Comparison of ENCODE assay signal across 38 cellular contexts in genomic region chrX:39137363-39137954, GRCh38.
"Had no signal": no experiment of that assay in that cellular context is flagged by ENCODE, and none has a peak within 500 bp of the region (broad histone marks: within the 10 kb centered on the region; RNA-seq: fewer than 3 reads in every experiment).

No MANE protein-coding gene starts in this region.

- H3K9me3 Mint-ChIP-seq: activated B cell treated with CpG ODN at 0.5 μM for 24 hours; activated CD4-positive, alpha-beta memory T cell treated with anti-CD3 and anti-CD28 coated beads, Interleukin-2, amount 10 ng/mL, durations not matched to agents 7 days and 5 days; activated naive CD8-positive, alpha-beta T cell treated with anti-CD3 and anti-CD28 coated beads for 36 hours; activated T-helper 17 cell treated with anti-CD3 and anti-CD28 coated beads, Interleukin-2, amount 50 U/mL, for 72 hours; central memory CD8-positive, alpha-beta T cell had no signal

- H3K4me1 Mint-ChIP-seq: activated CD4-positive, alpha-beta memory T cell treated with anti-CD3 and anti-CD28 coated beads, Interleukin-2, amount 10 ng/mL, durations not matched to agents 7 days and 5 days; activated naive CD8-positive, alpha-beta T cell treated with anti-CD3 and anti-CD28 coated beads for 36 hours; activated T-helper 17 cell treated with anti-CD3 and anti-CD28 coated beads, Interleukin-2, amount 50 U/mL, for 72 hours; central memory CD8-positive, alpha-beta T cell had no signal

- H2AFZ ChIP-seq: PC-9 had no signal

- H3K4me3 ChIP-seq: cardiac muscle cell, PC-9 had no signal

- H3K36me3 ChIP-seq: cardiac muscle cell had no signal

- H3K4me3 Mint-ChIP-seq: activated B cell treated with CpG ODN at 0.5 μM for 24 hours; activated CD4-positive, alpha-beta memory T cell treated with anti-CD3 and anti-CD28 coated beads, Interleukin-2, amount 10 ng/mL, durations not matched to agents 7 days and 5 days; activated naive CD8-positive, alpha-beta T cell treated with anti-CD3 and anti-CD28 coated beads for 36 hours; activated T-cell treated with anti-CD3 and anti-CD28 coated beads, Interleukin-2, amount 50 U/mL, for 72 hours; activated T-helper 17 cell treated with anti-CD3 and anti-CD28 coated beads, Interleukin-2, amount 50 U/mL, for 72 hours; central memory CD8-positive, alpha-beta T cell had no signal

- H3K27ac ChIP-seq: cardiac muscle cell, PC-9, RWPE1, VCaP had no signal

- DNase-seq: activated B cell treated with CpG ODN at 0.5 μM for 24 hours; activated CD4-positive, alpha-beta memory T cell treated with anti-CD3 and anti-CD28 coated beads, Interleukin-2, amount 10 ng/mL, durations not matched to agents 7 days and 5 days; activated CD4-positive, alpha-beta T cell treated with anti-CD3 and anti-CD28 coated beads for 1 hour; activated CD4-positive, alpha-beta T cell treated with anti-CD3 and anti-CD28 coated beads for 48 hours; activated effector memory CD4-positive, alpha-beta T cell treated with anti-CD3 and anti-CD28 coated beads, Interleukin-2, amount 50 U/mL, for 16 hours; activated naive CD4-positive, alpha-beta T cell; activated naive CD4-positive, alpha-beta T cell treated with anti-CD3 and anti-CD28 coated beads, Interleukin-2, amount 50 U/mL, for 16 hours; activated naive CD8-positive, alpha-beta T cell treated with anti-CD3 and anti-CD28 coated beads for 36 hours; activated T-cell treated with anti-CD3 and anti-CD28 coated beads, Interleukin-2, amount 50 U/mL, for 1 hour; activated T-cell treated with anti-CD3 and anti-CD28 coated beads, Interleukin-2, amount 50 U/mL, for 72 hours; amniotic stem cell; aorta; Kasumi-1; KBM-7; MM.1S; NCI-H1105; NCI-H1417 treated with DMSO at 0.1 percent for 48 hours; NCI-H1694; NCI-H1930; NCI-H2171 treated with DMSO at 0.1 percent for 48 hours; NCI-H2227 treated with DMSO at 0.1 percent for 48 hours; NCI-H446; NCI-H510A treated with DMSO at 0.1 percent for 48 hours; NCI-H526 treated with DMSO at 0.1 percent for 48 hours; NCI-H774; PC-9; SIG-M5; SW 1271; T-helper 1 cell; T-helper 2 cell; T-helper 9 cell had no signal

- H3K27me3 Mint-ChIP-seq: activated B cell treated with CpG ODN at 0.5 μM for 24 hours; activated CD4-positive, alpha-beta memory T cell treated with anti-CD3 and anti-CD28 coated beads, Interleukin-2, amount 10 ng/mL, durations not matched to agents 7 days and 5 days; activated naive CD8-positive, alpha-beta T cell treated with anti-CD3 and anti-CD28 coated beads for 36 hours; activated T-helper 17 cell treated with anti-CD3 and anti-CD28 coated beads, Interleukin-2, amount 50 U/mL, for 72 hours; central memory CD8-positive, alpha-beta T cell had no signal

- ATAC-seq: activated T-cell treated with anti-CD3 and anti-CD28 coated beads, Interleukin-2, amount 50 U/mL, for 72 hours; activated T-helper 17 cell treated with anti-CD3 and anti-CD28 coated beads, Interleukin-2, amount 50 U/mL, for 72 hours; Right ventricle myocardium inferior; SK-N-SH treated with all-trans-retinoic acid at 6 μM for 48 hours had no signal

- H3K27ac Mint-ChIP-seq: activated B cell treated with CpG ODN at 0.5 μM for 24 hours; activated CD4-positive, alpha-beta memory T cell treated with anti-CD3 and anti-CD28 coated beads, Interleukin-2, amount 10 ng/mL, durations not matched to agents 7 days and 5 days; activated naive CD8-positive, alpha-beta T cell treated with anti-CD3 and anti-CD28 coated beads for 36 hours; activated T-cell treated with anti-CD3 and anti-CD28 coated beads, Interleukin-2, amount 50 U/mL, for 72 hours; activated T-helper 17 cell treated with anti-CD3 and anti-CD28 coated beads, Interleukin-2, amount 50 U/mL, for 72 hours had no signal

- H3K27me3 ChIP-seq: cardiac muscle cell had no signal

- H3K36me3 Mint-ChIP-seq: activated naive CD8-positive, alpha-beta T cell treated with anti-CD3 and anti-CD28 coated beads for 36 hours had no signal

- H3K4me2 ChIP-seq: PC-9 had no signal
